ENCODE assay signal across 9 cellular contexts in the genomic region with DNA sequence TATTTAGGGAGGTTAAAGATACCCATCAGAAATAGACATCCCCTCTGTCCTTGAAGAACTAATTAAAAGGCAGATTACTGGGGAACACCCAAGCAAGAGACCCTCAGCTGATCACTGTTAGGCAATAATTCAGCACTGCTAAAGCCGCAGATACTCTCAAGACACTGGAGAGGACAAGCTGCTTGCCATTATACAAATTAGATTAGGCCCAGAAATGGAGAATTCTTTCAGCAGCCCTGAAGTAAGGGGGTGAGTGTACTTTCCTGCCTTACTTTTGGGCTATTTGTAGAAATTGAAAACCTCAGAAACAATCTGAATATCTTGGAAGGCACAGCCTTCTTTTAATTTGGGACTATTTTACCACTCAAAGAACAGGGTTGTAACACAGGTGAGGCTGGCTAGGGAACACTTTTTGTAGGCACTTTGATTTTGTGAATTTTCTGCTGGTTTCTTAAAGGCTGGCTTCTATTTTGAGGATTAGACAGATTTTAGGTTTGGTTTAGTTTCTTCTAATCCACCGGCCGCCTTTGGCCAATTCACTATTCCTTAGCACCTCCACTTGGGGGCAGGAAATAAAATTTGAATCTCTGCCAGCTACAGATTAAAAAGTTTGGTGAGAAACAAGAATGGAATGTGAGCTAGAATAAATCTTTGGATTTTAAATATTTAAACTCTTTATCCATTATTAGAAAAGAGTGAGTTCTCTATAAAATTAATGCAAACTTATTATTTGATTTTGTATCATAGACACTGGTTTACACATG.
DNase-seq lines count a peak whose midpoint lies in the region; FAIRE-seq and TF ChIP-seq lines count a peak whose summit lies in the region.
"Had no signal": no experiment of that assay in that cellular context is flagged by ENCODE, and none has a peak within 500 bp of the region (broad histone marks: within the 10 kb centered on the region; RNA-seq: fewer than 3 reads in every experiment).

No MANE protein-coding gene starts in this region.

- H3K4me1 ChIP-seq in subcutaneous abdominal adipose tissue (ENCODE audit: control insufficient read depth in 5 of 5, insufficient read depth in 5 of 5, low read length in 5 of 5) (peaks cover 0 to 13% (median 6%) of the 10 kb centered on the region in 5 donors), Karpas-422 (ENCODE audit: low read length) (peaks cover 5% of the 10 kb centered on the region)

- no peaks in the 10 kb centered on the region for H3K9me3 Mint-ChIP-seq in HFFc6

- DNase-seq in HFFc6 (peak; percentile 67), amniotic epithelial cell (ENCODE audit: low read depth) (peak; percentile 49), frontal cortex (ENCODE audit: low spot score in 2 of 2) (no peak), Karpas-422 (no peak), NCI-H1436 treated with DMSO at 0.1 percent for 48 hours (lab: John Stamatoyannopoulos, UW) (no peak), NAMALWA (ENCODE audit: low spot score) (no peak)
- DNase-seq: caudate nucleus had no signal

- TF ChIP-seq CTCF in HFFc6 (IDR thresholded peaks at IDR 0.05), result peak; percentile 57

- H3K36me3 ChIP-seq in subcutaneous abdominal adipose tissue (ENCODE audit: control insufficient read depth in 5 of 5, insufficient read depth in 5 of 5, low read length in 5 of 5) (peaks cover 52 to 65% (median 58%) of the 10 kb centered on the region in 5 donors), Karpas-422 (ENCODE audit: insufficient read depth, low read length) (peaks cover 5% of the 10 kb centered on the region; the same call in 1 of the 2 replicates)

- H3K9ac ChIP-seq in subcutaneous abdominal adipose tissue (ENCODE audit: low read length in 5 of 5) (no peak overlapping the region), Karpas-422 (ENCODE audit: low read length) (no peak overlapping the region)

- no peaks in the 10 kb centered on the region for H3K9me3 ChIP-seq in subcutaneous abdominal adipose tissue (ENCODE audit: control insufficient read depth in 5 of 5, low read length in 5 of 5)
- no peaks in the 10 kb centered on the region for H3K9me3 ChIP-seq in Karpas-422 (ENCODE audit: low read length)

- H2AFZ ChIP-seq in Karpas-422 (ENCODE audit: low read length), result no peak overlapping the region

- peaks cover 39% of the 10 kb centered on the region for H3K36me3 Mint-ChIP-seq in HFFc6 (ENCODE audit: low read depth)

- H3K4me2 ChIP-seq in Karpas-422 (ENCODE audit: low read depth, low read length, poor library complexity, severe bottlenecking), result no peak overlapping the region

- H3K79me2 ChIP-seq in Karpas-422 (ENCODE audit: low read length), result peaks cover 8% of the 10 kb centered on the region

- H4K20me1 ChIP-seq in Karpas-422 (ENCODE audit: insufficient read depth, low read depth, low read length), result no peaks in the 10 kb centered on the region

- H3K27me3 Mint-ChIP-seq in HFFc6 (ENCODE audit: insufficient read depth), result no peaks in the 10 kb centered on the region

- no peaks in the 10 kb centered on the region for H3K27me3 ChIP-seq in subcutaneous abdominal adipose tissue (ENCODE audit: control insufficient read depth in 5 of 5, insufficient read depth in 4 of 5, low read length in 5 of 5)
- H3K27me3 ChIP-seq in Karpas-422 (ENCODE audit: low read length), result no peaks in the 10 kb centered on the region

- H3K9me2 ChIP-seq in Karpas-422 (replicated peaks; ENCODE audit: insufficient read depth, low read length), result no peaks in the 10 kb centered on the region

- peak overlapping the region; percentile 18 for H3K27ac ChIP-seq in subcutaneous abdominal adipose tissue (ENCODE audit: low read depth, low read length)
- no peak overlapping the region for H3K27ac ChIP-seq in Karpas-422 (ENCODE audit: low read length)
- H3K27ac ChIP-seq: HL-60 had no signal

- no peak overlapping the region for H3K4me3 Mint-ChIP-seq in HFFc6

- H3K4me1 Mint-ChIP-seq in HFFc6 (ENCODE audit: low read depth), result peaks cover 31% of the 10 kb centered on the region

- peak; percentile 69 for FAIRE-seq in frontal cortex (lab: Jason Lieb, UNC)

- no peak overlapping the region for H3K4me3 ChIP-seq in subcutaneous abdominal adipose tissue (ENCODE audit: low read depth in 1 of 5, low read length in 5 of 5)
- no peak overlapping the region for H3K4me3 ChIP-seq in Karpas-422 (ENCODE audit: low read length)

- no peak overlapping the region for H3K27ac Mint-ChIP-seq in HFFc6

Comparison
In these comparisons a context has a peak if more than half of its experiments do, and no peak if none do; other contexts are left out.
1. DNase-seq: peak in HFFc6 (single experiment) and amniotic epithelial cell (single experiment); none in frontal cortex (0 of 2), Karpas-422 (single experiment), NCI-H1436 treated with DMSO at 0.1 percent for 48 hours (single experiment) and NAMALWA (single experiment).